In the genomic region with DNA sequence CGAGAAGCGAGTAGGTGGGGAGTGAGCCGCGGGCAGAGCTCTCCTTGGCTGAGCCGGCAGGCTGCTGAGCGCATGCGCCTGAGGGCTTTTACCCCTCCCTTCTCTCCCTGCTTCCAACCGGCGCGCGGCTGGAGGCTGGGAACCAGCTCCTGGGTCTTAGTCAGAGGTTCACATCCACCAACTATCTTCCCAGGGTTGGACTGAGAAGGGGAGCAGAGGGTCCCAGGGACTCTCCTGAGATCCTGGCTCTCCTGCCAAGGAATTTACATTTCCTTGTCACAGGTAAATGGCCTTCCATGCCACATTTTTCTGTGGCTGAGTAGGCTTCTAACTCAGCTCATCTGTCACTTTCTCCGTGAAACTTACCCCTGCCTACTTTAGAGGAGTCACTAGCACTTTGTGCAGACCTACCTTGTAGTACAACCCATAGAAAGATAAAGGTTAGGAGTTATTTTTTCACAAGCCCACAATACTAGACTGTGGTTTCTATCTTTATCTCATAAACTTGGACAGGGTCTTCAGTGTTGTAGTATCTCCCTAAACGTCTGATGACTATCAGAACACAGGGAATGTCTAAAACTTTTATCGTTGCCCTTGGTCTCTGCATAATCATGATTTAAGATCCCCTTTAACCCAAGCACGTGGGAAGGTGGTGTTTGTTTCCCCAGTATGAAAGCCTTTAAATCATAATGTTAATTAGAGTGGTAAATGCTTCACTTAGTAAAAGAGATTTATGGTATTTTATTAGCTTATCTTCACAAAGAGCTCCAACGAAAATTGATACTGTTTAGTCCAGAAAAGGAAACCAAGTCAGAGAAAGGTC, we compare ENCODE assay signal across 8 cellular contexts. TPM values are rescaled to one million over a fixed set of nuclear protein-coding genes. Genes with fewer than 3 reads are reported as not detected.
DNase-seq lines count a peak whose midpoint lies in the region; ATAC-seq and TF ChIP-seq lines count a peak whose summit lies in the region.

No MANE protein-coding gene starts in this region.

- no peaks in the 10 kb centered on the region for H3K9me3 Mint-ChIP-seq in CD8-positive, alpha-beta T cell
- H3K9me3 Mint-ChIP-seq in type B pancreatic cell, result peaks cover 5% of the 10 kb centered on the region

- in situ Hi-C loops in mammary epithelial cell (cut with MboI; ENCODE audit: low sequenced_read_pairs in 2 of 2), result no loop called here

- H3K4me1 ChIP-seq in CD8-positive, alpha-beta T cell (ENCODE audit: insufficient read depth, low read length), result peaks cover 16% of the 10 kb centered on the region
- H3K4me1 ChIP-seq in KMS-11 (ENCODE audit: low read depth, poor library complexity, severe bottlenecking), result peaks cover 35% of the 10 kb centered on the region
- H3K4me1 ChIP-seq in mammary epithelial cell (ENCODE audit: insufficient read depth, low read length), result peaks cover 21% of the 10 kb centered on the region
- peaks cover 32% of the 10 kb centered on the region for H3K4me1 ChIP-seq in lower lobe of right lung

- H4K20me1 ChIP-seq in KMS-11 (ENCODE audit: insufficient read depth) (no peaks in the 10 kb centered on the region), mammary epithelial cell (ENCODE audit: insufficient read depth, low read length) (no peaks in the 10 kb centered on the region)

- H3K9ac ChIP-seq in KMS-11 (peak overlapping the region; percentile 90), mammary epithelial cell (ENCODE audit: insufficient read depth, low read length) (peak overlapping the region; percentile 82)

- POLR2A ChIA-PET in CD8-positive, alpha-beta T cell (lab: Charles Lee), result interaction anchor here (0.9 to 2.0 kb wide), 4 partner anchors 10 to 1246 kb away, joined by 3 to 13 read pairs (median 4); no protein-coding TSS in a partner anchor

- peak overlapping the region; percentile 91 for H3K4me3 Mint-ChIP-seq in CD8-positive, alpha-beta T cell
- peak overlapping the region; percentile 95 for H3K4me3 Mint-ChIP-seq in type B pancreatic cell

- H3K9me3 ChIP-seq in CD8-positive, alpha-beta T cell (ENCODE audit: low read length), result no peaks in the 10 kb centered on the region
- H3K9me3 ChIP-seq in mammary epithelial cell (replicated peaks; ENCODE audit: insufficient read depth, low read length), result no peaks in the 10 kb centered on the region
- no peaks in the 10 kb centered on the region for H3K9me3 ChIP-seq in lower lobe of right lung

- dilution Hi-C loops in mammary epithelial cell (cut with HindIII; ENCODE audit: low sequenced_read_pairs), result no loop called here

- H2AFZ ChIP-seq in KMS-11 (ENCODE audit: low read depth), result peak overlapping the region; percentile 81
- H2AFZ ChIP-seq in mammary epithelial cell (ENCODE audit: low read depth, low read length), result peak overlapping the region; percentile 93

- peak overlapping the region; percentile 49 for H3K27ac ChIP-seq in CD8-positive, alpha-beta T cell (ENCODE audit: low read depth, low read length)
- H3K27ac ChIP-seq in KMS-11, result peak overlapping the region; percentile 94
- H3K27ac ChIP-seq in mammary epithelial cell (ENCODE audit: insufficient read depth, low read depth, low read length), result peak overlapping the region; percentile 81
- H3K27ac ChIP-seq in lower lobe of right lung, result peak overlapping the region; percentile 98

- CTCF ChIA-PET in CD8-positive, alpha-beta T cell (lab: Charles Lee), result interaction anchor here (1.0 to 1.6 kb wide), 3 partner anchors 10 to 98 kb away, joined by 3 to 4 read pairs (median 3); no protein-coding TSS in a partner anchor
- CTCF ChIA-PET in mammary epithelial cell (lab: Charles Lee; ENCODE audit: low non-redundant PET), result interaction anchor here (0.5 to 1.4 kb wide), 3 partner anchors 36 to 100 kb away, joined by 3 to 5 read pairs (median 4); no protein-coding TSS in a partner anchor

- ATAC-seq in CD8-positive, alpha-beta T cell, result peak; percentile 12
- ATAC-seq in GM19328 (IDR thresholded peaks at IDR 0.05; ENCODE audit: unreplicated experiment), result peak; percentile 1
- no peak for ATAC-seq in lower lobe of right lung

- under 1% methylated on average over 15 of the region's 16 CpGs for WGBS in mammary epithelial cell (ENCODE audit: low coverage, missing lambda C conversion rate)

- peaks cover 6% of the 10 kb centered on the region for H3K36me3 Mint-ChIP-seq in CD8-positive, alpha-beta T cell
- H3K36me3 Mint-ChIP-seq in type B pancreatic cell, result peaks cover 5% of the 10 kb centered on the region

- peak in 1 of 7 experiments; percentile 92 for DNase-seq in CD8-positive, alpha-beta T cell
- no peak for DNase-seq in mammary epithelial cell
- no peak for DNase-seq in lower lobe of right lung
- no peak for DNase-seq in type B pancreatic cell (ENCODE audit: extremely low spot score, unreplicated experiment)
- no peak for DNase-seq in GOT3 (lab: John Stamatoyannopoulos, UW)
- DNase-seq in GM20000 (ENCODE audit: low spot score), result no peak

- peak overlapping the region; percentile 78 for H3K27ac Mint-ChIP-seq in CD8-positive, alpha-beta T cell
- H3K27ac Mint-ChIP-seq in type B pancreatic cell, result peak overlapping the region; percentile 89

- H3K27me3 Mint-ChIP-seq in CD8-positive, alpha-beta T cell (ENCODE audit: low read depth), result no peaks in the 10 kb centered on the region
- H3K27me3 Mint-ChIP-seq in type B pancreatic cell, result no peaks in the 10 kb centered on the region

- no peaks in the 10 kb centered on the region for H3K36me3 ChIP-seq in CD8-positive, alpha-beta T cell (ENCODE audit: insufficient read depth, low read length)
- H3K36me3 ChIP-seq in KMS-11 (ENCODE audit: insufficient read depth) (no peaks in the 10 kb centered on the region), mammary epithelial cell (ENCODE audit: insufficient read depth, low read length) (no peaks in the 10 kb centered on the region), lower lobe of right lung (no peaks in the 10 kb centered on the region)

- H3K79me2 ChIP-seq in KMS-11 (ENCODE audit: insufficient read depth, low read depth) (peaks cover 16% of the 10 kb centered on the region; the same call in 1 of the 2 replicates), mammary epithelial cell (ENCODE audit: insufficient read depth, low read length) (peaks cover 30% of the 10 kb centered on the region)

- H3K4me2 ChIP-seq in KMS-11, result peak overlapping the region; percentile 98
- peak overlapping the region; percentile 80 for H3K4me2 ChIP-seq in mammary epithelial cell (ENCODE audit: insufficient read depth, low read depth, low read length)

- no peaks in the 10 kb centered on the region for H3K27me3 ChIP-seq in CD8-positive, alpha-beta T cell (ENCODE audit: insufficient read depth, low read length)
- H3K27me3 ChIP-seq in KMS-11 (ENCODE audit: insufficient read depth, low read depth), result no peaks in the 10 kb centered on the region
- H3K27me3 ChIP-seq in mammary epithelial cell (ENCODE audit: insufficient read depth, low read length), result no peaks in the 10 kb centered on the region
- H3K27me3 ChIP-seq in lower lobe of right lung (ENCODE audit: low read depth), result no peaks in the 10 kb centered on the region

- H3K4me3 ChIP-seq in CD8-positive, alpha-beta T cell (ENCODE audit: low read depth, low read length), result peak overlapping the region; percentile 60
- H3K4me3 ChIP-seq in KMS-11 (IDR thresholded peaks at IDR 0.05; ENCODE audit: insufficient read depth, low read depth, low read length) (peak overlapping the region; percentile 62), mammary epithelial cell (replicated peaks in 1 of 3; ENCODE audit: insufficient read depth in 1 of 3, low read depth in 2 of 3, low read length in 3 of 3) (peak overlapping the region; percentile 44 to 86 (median 82)), lower lobe of right lung (peak overlapping the region; percentile 90)

- intact Hi-C loops in CD8-positive, alpha-beta T cell (cut with DNase I, micrococcal nuclease), result loop anchor here (1.0 to 10.0 kb wide), 7 partner anchors 10 to 1886 kb away; a partner anchor contains a TSS
- intact Hi-C loops in mammary epithelial cell (cut with micrococcal nuclease) (loop anchor here (2.0 to 5.0 kb wide), 2 partner anchors 90 to 96 kb away; no protein-coding TSS in a partner anchor), lower lobe of right lung (cut with DNase I) (no loop called here)

- no peak for TF ChIP-seq CTCF in CD8-positive, alpha-beta T cell (IDR thresholded peaks at IDR 0.05)
- TF ChIP-seq CTCF in KMS-11 (conservative IDR thresholded peaks at IDR 0.05; ENCODE audit: low read depth, low read length) (no peak), mammary epithelial cell (conservative IDR thresholded peaks at IDR 0.05 in 1 of 2, IDR thresholded peaks at IDR 0.05 in 1 of 2; ENCODE audit: extremely low read depth in 1 of 2, insufficient read depth in 1 of 2, low read depth in 1 of 2, low read length in 2 of 2) (no peak), lower lobe of right lung (IDR thresholded peaks at IDR 0.05) (no peak), type B pancreatic cell (conservative IDR thresholded peaks at IDR 0.05) (no peak), GM20000 (IDR thresholded peaks at IDR 0.05; ENCODE audit: extremely low read depth, missing control alignments) (no peak)

- TSS peak; percentile 62 for BruUV-seq in mammary epithelial cell (replicated peaks; lab: Mats Ljungman, UMichigan)

- peaks cover 35% of the 10 kb centered on the region for H3K4me1 Mint-ChIP-seq in CD8-positive, alpha-beta T cell (ENCODE audit: low read depth)
- H3K4me1 Mint-ChIP-seq in type B pancreatic cell (ENCODE audit: unreplicated experiment), result peaks cover 34% of the 10 kb centered on the region

RNA-seq across cellular contexts. Expression of a gene that starts 0.6 kb away (rescaled TPM):
- 10 to 100 TPM; 29.7 to 30.0 TPM for total RNA-seq in CD8-positive, alpha-beta T cell
- total RNA-seq in mammary epithelial cell, result 10 to 100 TPM; 35.0 to 59.7 TPM
- 19.5 TPM for polyA plus RNA-seq in mammary epithelial cell
- polyA minus RNA-seq in mammary epithelial cell, result 52.4 TPM
- 75.6 TPM for total RNA-seq in lower lobe of right lung
- 33.4 and 48.7 TPM in 2 replicates for total RNA-seq in type B pancreatic cell (ENCODE audit: low replicate concordance)

Comparison
In these comparisons a context has a peak if more than half of its experiments do, and no peak if none do; other contexts are left out.
1. ATAC-seq: peak in CD8-positive, alpha-beta T cell (single experiment) and GM19328 (single experiment); none in lower lobe of right lung (0 of 2).
2. Peak in every context shown above with its lines, with median percentiles within 50 percentile points of each other: H3K27ac ChIP-seq and H3K4me3 ChIP-seq.